ENCODE assay signal across 14 cellular contexts in the genomic region with DNA sequence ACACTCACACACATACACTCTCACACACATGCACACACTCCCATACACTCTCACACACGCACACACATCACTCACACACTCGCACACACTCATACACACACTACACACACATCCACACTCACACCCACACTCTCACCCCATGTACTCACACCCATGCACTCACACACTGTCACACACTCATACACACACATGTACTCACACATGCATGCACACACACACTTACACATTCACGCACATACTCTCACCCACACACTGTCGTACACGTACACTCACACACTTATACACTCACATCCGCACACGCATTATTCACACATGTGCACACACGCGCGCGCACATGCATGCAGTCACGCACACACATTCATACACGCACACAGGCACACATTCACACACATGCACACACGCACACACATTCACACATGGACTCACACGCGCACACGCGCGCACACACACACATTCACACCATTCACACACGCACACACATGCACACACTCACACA. TPM values are rescaled to one million over a fixed set of nuclear protein-coding genes. Genes with fewer than 3 reads are reported as not detected.
"Had no signal": no experiment of that assay in that cellular context is flagged by ENCODE, and none has a peak within 500 bp of the region (broad histone marks: within the 10 kb centered on the region; RNA-seq: fewer than 3 reads in every experiment).

No MANE protein-coding gene starts in this region.

- DNase-seq: activated CD4-positive, CD25-positive, alpha-beta regulatory T cell; activated effector memory CD4-positive, alpha-beta T cell treated with anti-CD3 and anti-CD28 coated beads, Interleukin-2, amount 50 U/mL, for 16 hours; central memory CD4-positive, alpha-beta T cell; cortex of kidney; effector memory CD4-positive, alpha-beta T cell; midbrain; spleen; stimulated activated CD4-positive, alpha-beta T cell treated with anti-CD3 and anti-CD28 coated beads, Interleukin-2, amount 100 ng/mL, for 24 hours; stimulated activated naive B cell treated with anti-CD40 and anti-IgM and Interleukin-4, amounts not matched to agents 10 μg/mL and 1 μg/mL and 100 μg/mL, for 72 hours; T-helper 2 cell had no signal

- ATAC-seq: sciatic nerve; stimulated activated naive B cell treated with anti-CD40 and anti-IgM and Interleukin-4, amounts not matched to agents 10 μg/mL and 1 μg/mL and 100 μg/mL, for 72 hours had no signal

- H3K9me3 ChIP-seq: prostate gland, spleen, tibial nerve had no signal

- H3K4me3 Mint-ChIP-seq: stimulated activated naive B cell treated with anti-CD40 and anti-IgM and Interleukin-4, amounts not matched to agents 10 μg/mL and 1 μg/mL and 100 μg/mL, for 72 hours had no signal

- H3K27ac Mint-ChIP-seq: stimulated activated naive B cell treated with anti-CD40 and anti-IgM and Interleukin-4, amounts not matched to agents 10 μg/mL and 1 μg/mL and 100 μg/mL, for 72 hours had no signal

- H3K9me3 Mint-ChIP-seq: stimulated activated naive B cell treated with anti-CD40 and anti-IgM and Interleukin-4, amounts not matched to agents 10 μg/mL and 1 μg/mL and 100 μg/mL, for 72 hours had no signal

RNA-seq across cellular contexts. Expression of gene CD4, which starts 28.4 kb away (rescaled TPM):
- total RNA-seq: glomerular endothelial cell had no signal
